In genomic region chr12:111599459-111600295, GRCh38 we compare ENCODE assay signal across 8 cellular contexts. TPM values are rescaled to one million over a fixed set of nuclear protein-coding genes. Genes with fewer than 3 reads are reported as not detected.
DNase-seq lines count a peak whose midpoint lies in the region; ATAC-seq lines count a peak whose summit lies in the region.

No MANE protein-coding gene starts in this region.

- ATAC-seq in GM19043 (IDR thresholded peaks at IDR 0.05; ENCODE audit: low read depth, unreplicated experiment): peak; percentile 67
- peak; percentile 62 for ATAC-seq in HG03342 (IDR thresholded peaks at IDR 0.05; ENCODE audit: unreplicated experiment)

- peak overlapping the region; percentile 94 for H3K27ac ChIP-seq in cingulate gyrus (ENCODE audit: low read depth, low read length)

- peak; percentile 96 for DNase-seq in AG20443 (ENCODE audit: low spot score)
- peak; percentile 79 for DNase-seq in NCI-H460 (ENCODE audit: extremely low read depth, low read depth)
- DNase-seq in activated CD4-positive, alpha-beta T cell treated with anti-CD3 and anti-CD28 coated beads for 4 hours: peak; percentile 80 to 91
- peak; percentile 93 for DNase-seq in kidney tubule cell (ENCODE audit: low spot score)
- DNase-seq in stimulated activated CD4-positive, alpha-beta T cell treated with anti-CD3 and anti-CD28 coated beads, Interleukin-15, amount 100 ng/mL, for 48 hours (ENCODE audit: low read depth in 2 of 2): peak; percentile 81 to 86

RNA-seq across cellular contexts. Expression of gene ATXN2, which starts 0.6 kb away (rescaled TPM):
- total RNA-seq in NCI-H460 (2014; rRNA removed; shearing (Covaris generic)): 22.7 and 33.4 TPM in 2 replicates
- polyA plus RNA-seq in NCI-H460 (2014; cell fraction: nucleus; rRNA removed): 14.6 and 21.4 TPM in 2 replicates

Comparison
In these comparisons a context has a peak if more than half of its experiments do, and no peak if none do; other contexts are left out.
1. Peak in every context shown above with its lines: DNase-seq, ATAC-seq and H3K27ac ChIP-seq.